Comparison of ENCODE assay signal across 23 cellular contexts in genomic region chr20:32140603-32141002, GRCh38.
"Had no signal": no experiment of that assay in that cellular context is flagged by ENCODE, and none has a peak within 500 bp of the region (broad histone marks: within the 10 kb centered on the region; RNA-seq: fewer than 3 reads in every experiment).

No MANE protein-coding gene starts in this region.

- H3K4me3 Mint-ChIP-seq: activated naive CD4-positive, alpha-beta T cell treated with anti-CD3 and anti-CD28 coated beads, Interleukin-2, amount 50 U/mL, for 24 hours; naive thymus-derived CD8-positive, alpha-beta T cell; neural crest cell; stimulated activated naive B cell treated with anti-CD40 and anti-IgM and Interleukin-4, amounts not matched to agents 10 μg/mL and 1 μg/mL and 100 μg/mL, for 72 hours had no signal

- H3K9me3 ChIP-seq: colonic mucosa, gastroesophageal sphincter, stomach, thyroid gland, upper lobe of left lung, vagina had no signal

- ATAC-seq: activated CD4-positive, CD25-positive, alpha-beta regulatory T cell treated with anti-CD3 and anti-CD28 coated beads, Interleukin-2, amount 50 U/mL, for 24 hours; gastroesophageal sphincter; naive thymus-derived CD8-positive, alpha-beta T cell; stimulated activated naive B cell treated with anti-CD40 and anti-IgM and Interleukin-4, amounts not matched to agents 10 μg/mL and 1 μg/mL and 100 μg/mL, for 72 hours had no signal

- DNase-seq: activated CD4-positive, alpha-beta T cell treated with anti-CD3 and anti-CD28 coated beads for 48 hours; activated CD4-positive, alpha-beta T cell treated with anti-CD3 and anti-CD28 coated beads, Interleukin-2, amount 50 U/mL, for 48 hours; activated CD8-positive, alpha-beta memory T cell treated with anti-CD3 and anti-CD28 coated beads for 24 hours; activated gamma-delta T cell treated with Interleukin-2 at 50 U/mL for 16 hours; activated T-cell treated with anti-CD3 and anti-CD28 coated beads, Interleukin-2, amount 50 U/mL, for 1 hour; cerebellar nuclear complex; colonic mucosa; effector memory CD4-positive, alpha-beta T cell; naive thymus-derived CD8-positive, alpha-beta T cell; occipital lobe; stimulated activated CD4-positive, alpha-beta T cell treated with anti-CD3 and anti-CD28 coated beads, Interleukin-15, amount 100 ng/mL, for 24 hours; stimulated activated CD4-positive, alpha-beta T cell treated with anti-CD3 and anti-CD28 coated beads, Interleukin-2, amount 100 ng/mL, for 24 hours; stimulated activated naive B cell treated with anti-CD40 and anti-IgM and Interleukin-4, amounts not matched to agents 10 μg/mL and 1 μg/mL and 100 μg/mL, for 72 hours; stomach; T-helper 1 cell; thyroid gland; upper lobe of left lung; WERI-Rb-1 had no signal

- H3K4me1 Mint-ChIP-seq: activated naive CD4-positive, alpha-beta T cell treated with anti-CD3 and anti-CD28 coated beads, Interleukin-2, amount 50 U/mL, for 24 hours; neural crest cell had no signal

- H3K27me3 Mint-ChIP-seq: activated naive CD4-positive, alpha-beta T cell treated with anti-CD3 and anti-CD28 coated beads, Interleukin-2, amount 50 U/mL, for 24 hours; naive thymus-derived CD8-positive, alpha-beta T cell; stimulated activated naive B cell treated with anti-CD40 and anti-IgM and Interleukin-4, amounts not matched to agents 10 μg/mL and 1 μg/mL and 100 μg/mL, for 72 hours had no signal

- H3K27ac Mint-ChIP-seq: activated naive CD4-positive, alpha-beta T cell treated with anti-CD3 and anti-CD28 coated beads, Interleukin-2, amount 50 U/mL, for 24 hours; stimulated activated naive B cell treated with anti-CD40 and anti-IgM and Interleukin-4, amounts not matched to agents 10 μg/mL and 1 μg/mL and 100 μg/mL, for 72 hours had no signal

- H3K9me3 Mint-ChIP-seq: activated naive CD4-positive, alpha-beta T cell treated with anti-CD3 and anti-CD28 coated beads, Interleukin-2, amount 50 U/mL, for 24 hours; naive thymus-derived CD8-positive, alpha-beta T cell; neural crest cell; stimulated activated naive B cell treated with anti-CD40 and anti-IgM and Interleukin-4, amounts not matched to agents 10 μg/mL and 1 μg/mL and 100 μg/mL, for 72 hours had no signal
